20 cellular contexts compared by ENCODE assay signal in genomic region chr10:79473511-79474095, GRCh38. TPM values are rescaled to one million over a fixed set of nuclear protein-coding genes. Genes with fewer than 3 reads are reported as not detected.
DNase-seq lines count a peak whose midpoint lies in the region; ATAC-seq and FAIRE-seq lines count a peak whose summit lies in the region.
"Had no signal": no experiment of that assay in that cellular context is flagged by ENCODE, and none has a peak within 500 bp of the region (broad histone marks: within the 10 kb centered on the region; RNA-seq: fewer than 3 reads in every experiment).

No MANE protein-coding gene starts in this region.

- peak; percentile 19 for ATAC-seq in stimulated activated naive CD8-positive, alpha-beta T cell treated with anti-CD3 and anti-CD28 coated beads, Interleukin-15, Interleukin-2, amounts not matched to agents 100 U/mL and 50 U/mL, for 24 hours
- ATAC-seq in stimulated activated naive CD8-positive, alpha-beta T cell treated with anti-CD3 and anti-CD28 coated beads, Interleukin-15, amount 100 ng/mL, for 72 hours, result no peak
- ATAC-seq: SK-N-SH treated with all-trans-retinoic acid at 6 μM for 48 hours had no signal

- H3K4me3 Mint-ChIP-seq in stimulated activated naive CD8-positive, alpha-beta T cell treated with anti-CD3 and anti-CD28 coated beads, Interleukin-15, amount 100 ng/mL, for 72 hours, result no peak overlapping the region
- no peak overlapping the region for H3K4me3 Mint-ChIP-seq in activated T-helper 1 cell treated with anti-CD3 and anti-CD28 coated beads, Interleukin-12 subunit alpha, Interleukin-12 subunit beta, Interleukin-2, Interleukin-4 antibody, amounts not matched to agents 30 ng/mL and 10 ng/mL and 1 ng/mL, durations not matched to agents 14 hours and 24 hours and 36 hours
- H3K4me3 Mint-ChIP-seq: CD4-positive, alpha-beta T cell; IgD-negative memory B cell had no signal

- H3K4me1 Mint-ChIP-seq in stimulated activated naive CD8-positive, alpha-beta T cell treated with anti-CD3 and anti-CD28 coated beads, Interleukin-15, amount 100 ng/mL, for 72 hours, result no peaks in the 10 kb centered on the region
- H3K4me1 Mint-ChIP-seq in activated T-helper 1 cell treated with anti-CD3 and anti-CD28 coated beads, Interleukin-12 subunit alpha, Interleukin-12 subunit beta, Interleukin-2, Interleukin-4 antibody, amounts not matched to agents 30 ng/mL and 10 ng/mL and 1 ng/mL, durations not matched to agents 14 hours and 24 hours and 36 hours (ENCODE audit: low read depth), result no peaks in the 10 kb centered on the region
- H3K4me1 Mint-ChIP-seq: IgD-negative memory B cell had no signal

- no peak for DNase-seq in stimulated activated naive CD8-positive, alpha-beta T cell treated with anti-CD3 and anti-CD28 coated beads, Interleukin-15, Interleukin-2, amounts not matched to agents 100 U/mL and 50 U/mL, for 24 hours
- no peak for DNase-seq in stimulated activated naive CD8-positive, alpha-beta T cell treated with anti-CD3 and anti-CD28 coated beads, Interleukin-15, amount 100 ng/mL, for 72 hours
- DNase-seq in NOMO-1 treated with DMSO at 0.1 percent for 48 hours (lab: John Stamatoyannopoulos, UW; ENCODE audit: unreplicated experiment) (peak; percentile 65), caudate nucleus (lab: John Stamatoyannopoulos, UW) (no peak), HTR-8/SVneo (ENCODE audit: insufficient read length, low spot score) (no peak), NCI-H524 treated with DMSO at 0.1 percent for 48 hours (lab: John Stamatoyannopoulos, UW) (no peak), 8988T (no peak)
- no peak for DNase-seq in activated T-helper 1 cell treated with anti-CD3 and anti-CD28 coated beads, Interleukin-12 subunit alpha, Interleukin-12 subunit beta, Interleukin-2, Interleukin-4 antibody, amounts not matched to agents 30 ng/mL and 10 ng/mL and 1 ng/mL, durations not matched to agents 14 hours and 24 hours and 36 hours (ENCODE audit: low spot score)
- DNase-seq: Calu3; CD4-positive, alpha-beta T cell; DMS79; HCEC 1CT; NCI-H1417 treated with DMSO at 0.1 percent for 48 hours; NCI-H2029 treated with DMSO at 0.1 percent for 48 hours; NCI-H510A treated with DMSO at 0.1 percent for 48 hours; PC-9 had no signal

- intact Hi-C loops in activated T-helper 1 cell treated with anti-CD3 and anti-CD28 coated beads, Interleukin-12 subunit alpha, Interleukin-12 subunit beta, Interleukin-2, Interleukin-4 antibody, amounts not matched to agents 30 ng/mL and 10 ng/mL and 1 ng/mL, durations not matched to agents 14 hours and 24 hours and 36 hours (cut with micrococcal nuclease), result no loop called here

- no peaks in the 10 kb centered on the region for H3K9me3 Mint-ChIP-seq in stimulated activated naive CD8-positive, alpha-beta T cell treated with anti-CD3 and anti-CD28 coated beads, Interleukin-15, amount 100 ng/mL, for 72 hours
- no peaks in the 10 kb centered on the region for H3K9me3 Mint-ChIP-seq in activated T-helper 1 cell treated with anti-CD3 and anti-CD28 coated beads, Interleukin-12 subunit alpha, Interleukin-12 subunit beta, Interleukin-2, Interleukin-4 antibody, amounts not matched to agents 30 ng/mL and 10 ng/mL and 1 ng/mL, durations not matched to agents 14 hours and 24 hours and 36 hours
- H3K9me3 Mint-ChIP-seq: CD4-positive, alpha-beta T cell; IgD-negative memory B cell had no signal

- H3K27ac ChIP-seq in caudate nucleus (ENCODE audit: low read depth, low read length), result peak overlapping the region; percentile 50
- H3K27ac ChIP-seq: PC-9 had no signal

- no peaks in the 10 kb centered on the region for H3K36me3 Mint-ChIP-seq in activated T-helper 1 cell treated with anti-CD3 and anti-CD28 coated beads, Interleukin-12 subunit alpha, Interleukin-12 subunit beta, Interleukin-2, Interleukin-4 antibody, amounts not matched to agents 30 ng/mL and 10 ng/mL and 1 ng/mL, durations not matched to agents 14 hours and 24 hours and 36 hours (ENCODE audit: low read depth)
- H3K36me3 Mint-ChIP-seq: IgD-negative memory B cell had no signal

- FAIRE-seq in HTR-8/SVneo (lab: Jason Lieb, UNC), result no peak
- FAIRE-seq: A204.1, GM19239 had no signal

- H3K27me3 Mint-ChIP-seq in stimulated activated naive CD8-positive, alpha-beta T cell treated with anti-CD3 and anti-CD28 coated beads, Interleukin-15, amount 100 ng/mL, for 72 hours, result peaks cover 37% of the 10 kb centered on the region
- H3K27me3 Mint-ChIP-seq in activated T-helper 1 cell treated with anti-CD3 and anti-CD28 coated beads, Interleukin-12 subunit alpha, Interleukin-12 subunit beta, Interleukin-2, Interleukin-4 antibody, amounts not matched to agents 30 ng/mL and 10 ng/mL and 1 ng/mL, durations not matched to agents 14 hours and 24 hours and 36 hours (ENCODE audit: insufficient read depth), result peaks cover 36% of the 10 kb centered on the region

- H3K27ac Mint-ChIP-seq in stimulated activated naive CD8-positive, alpha-beta T cell treated with anti-CD3 and anti-CD28 coated beads, Interleukin-15, amount 100 ng/mL, for 72 hours, result no peak overlapping the region
- no peak overlapping the region for H3K27ac Mint-ChIP-seq in activated T-helper 1 cell treated with anti-CD3 and anti-CD28 coated beads, Interleukin-12 subunit alpha, Interleukin-12 subunit beta, Interleukin-2, Interleukin-4 antibody, amounts not matched to agents 30 ng/mL and 10 ng/mL and 1 ng/mL, durations not matched to agents 14 hours and 24 hours and 36 hours
- H3K27ac Mint-ChIP-seq: CD4-positive, alpha-beta T cell had no signal

RNA-seq across cellular contexts. Expression of gene ZCCHC24, which starts 28.2 kb away (rescaled TPM):
- 0.52 and 0.59 TPM in 2 replicates for total RNA-seq in activated T-helper 1 cell treated with anti-CD3 and anti-CD28 coated beads, Interleukin-12 subunit alpha, Interleukin-12 subunit beta, Interleukin-2, Interleukin-4 antibody, amounts not matched to agents 30 ng/mL and 10 ng/mL and 1 ng/mL, durations not matched to agents 14 hours and 24 hours and 36 hours

RNA-seq across cellular contexts. Expression of gene EIF5AL1, which starts 38.7 kb away (rescaled TPM):
- total RNA-seq in activated T-helper 1 cell treated with anti-CD3 and anti-CD28 coated beads, Interleukin-12 subunit alpha, Interleukin-12 subunit beta, Interleukin-2, Interleukin-4 antibody, amounts not matched to agents 30 ng/mL and 10 ng/mL and 1 ng/mL, durations not matched to agents 14 hours and 24 hours and 36 hours, result 0.34 and 0.59 TPM in 2 replicates
